6 cellular contexts compared by ENCODE assay signal in genomic region chr16:67430504-67431076, GRCh38. TPM values are rescaled to one million over a fixed set of nuclear protein-coding genes. Genes with fewer than 3 reads are reported as not detected.
DNase-seq lines count a peak whose midpoint lies in the region; ATAC-seq and TF ChIP-seq lines count a peak whose summit lies in the region.

No MANE protein-coding gene starts in this region.

- peaks cover 32% of the 10 kb centered on the region for H3K4me1 ChIP-seq in HUES48 (ENCODE audit: control insufficient read depth, insufficient read depth, low read length)
- peaks cover 0 to 21% of the 10 kb centered on the region in 2 donors for H3K4me1 ChIP-seq in uterus

- H3K27me3 ChIP-seq in HUES48 (ENCODE audit: control insufficient read depth, insufficient read depth, low read length), result peaks cover 22% of the 10 kb centered on the region
- no peaks in the 10 kb centered on the region for H3K27me3 ChIP-seq in uterus

- ATAC-seq in left colon (peak; percentile 51), GM18519 (IDR thresholded peaks at IDR 0.05; ENCODE audit: low FRiP score, unreplicated experiment) (no peak)

- TF ChIP-seq POLR2A in uterus (IDR thresholded peaks at IDR 0.05), result no peak

- DNase-seq in activated T-cell treated with anti-CD3 and anti-CD28 coated beads, Interleukin-2, amount 50 U/mL, for 1 hour, result peak; percentile 46
- DNase-seq in left colon, result peak; percentile 75
- DNase-seq in uterus, result peak in 1 of 2 donors; percentile 60
- no peak for DNase-seq in C1 segment of cervical spinal cord (lab: John Stamatoyannopoulos, UW)

- H3K4me3 ChIP-seq in HUES48 (ENCODE audit: low read depth, low read length) (peak overlapping the region; percentile 80), uterus (peak overlapping the region; percentile 42 to 44)

- H3K9me3 ChIP-seq in HUES48 (ENCODE audit: control insufficient read depth, insufficient read depth, low read length) (no peaks in the 10 kb centered on the region), uterus (no peaks in the 10 kb centered on the region)

- peak overlapping the region; percentile 74 for H3K9ac ChIP-seq in HUES48 (ENCODE audit: low read depth, low read length)

- TF ChIP-seq CTCF in uterus (IDR thresholded peaks at IDR 0.05), result no peak

- H3K36me3 ChIP-seq in HUES48 (ENCODE audit: control insufficient read depth, insufficient read depth, low read length), result 0 out of 2 replicates have a peak, but pooled peaks cover under 1% of the 10 kb centered on the region
- H3K36me3 ChIP-seq in uterus, result no peaks in the 10 kb centered on the region

- intact Hi-C loops in left colon (cut with DNase I, micrococcal nuclease) (no loop called here), uterus (cut with DNase I; ENCODE audit: low total_unique reads) (no loop called here)

- H3K27ac ChIP-seq in HUES48 (ENCODE audit: low read depth, low read length) (peak overlapping the region; percentile 27), uterus (peak overlapping the region; percentile 59 to 76)

RNA-seq across cellular contexts. Expression of gene HSD11B2, which starts 0.3 kb away (rescaled TPM):
- total RNA-seq in left colon (1,000 to 10,000 TPM in 1 of 2 donors, 100 to 1,000 TPM in 1; 723 to 1,005 TPM), uterus (10 to 100 TPM in 2 of 4 donors, 1 to 10 TPM in 2; 1.2 to 82.1 (median 9.7) TPM)

RNA-seq across cellular contexts. Expression of gene ZDHHC1, which starts 14.3 kb away (rescaled TPM):
- total RNA-seq in left colon (10 to 100 TPM; 10.7 to 12.5 TPM), uterus (10 to 100 TPM; 14.7 to 30.6 (median 25.6) TPM)

RNA-seq across cellular contexts. Expression of gene TPPP3, which starts 37.3 kb away (rescaled TPM):
- total RNA-seq in left colon (1 to 10 TPM; 4.1 to 8.3 TPM), uterus (10 to 100 TPM; 13.4 to 26.6 (median 16.2) TPM)

RNA-seq across cellular contexts. Expression of gene ATP6V0D1, which starts 50.4 kb away (rescaled TPM):
- total RNA-seq in left colon, result 100 to 1,000 TPM; 226 to 297 TPM
- total RNA-seq in uterus, result 100 to 1,000 TPM in 2 of 4 donors, 10 to 100 TPM in 2; 67.4 to 243 (median 100) TPM

RNA-seq across cellular contexts. Expression of gene AGRP, which starts 52.8 kb away (rescaled TPM):
- not detected for total RNA-seq in left colon
- total RNA-seq in uterus, result not detected

Comparison
In these comparisons a context has a peak if more than half of its experiments do, and no peak if none do; other contexts are left out.
1. DNase-seq: peak in activated T-cell treated with anti-CD3 and anti-CD28 coated beads, Interleukin-2, amount 50 U/mL, for 1 hour (single experiment) and left colon (2 of 2); none in C1 segment of cervical spinal cord (0 of 14).
2. RNA of gene HSD11B2, which starts 0.3 kb away (total RNA-seq): 723 to 1,005 TPM in left colon; 1.2 to 82.1 TPM in uterus; every median in the first group is over 4 times any median in the second.